24 cellular contexts compared by ENCODE assay signal in genomic region chr12:113735146-113735545, GRCh38.
"Had no signal": no experiment of that assay in that cellular context is flagged by ENCODE, and none has a peak within 500 bp of the region (broad histone marks: within the 10 kb centered on the region; RNA-seq: fewer than 3 reads in every experiment).

No MANE protein-coding gene starts in this region.

- H3K27me3 ChIP-seq: pancreas, right atrium auricular region, upper lobe of left lung had no signal

- H3K36me3 ChIP-seq: breast epithelium, pancreas, right atrium auricular region, upper lobe of left lung had no signal

- ATAC-seq: left lobe of liver; natural killer cell; pancreas; psoas muscle; stimulated activated naive CD8-positive, alpha-beta T cell treated with anti-CD3 and anti-CD28 coated beads, Interleukin-15, Interleukin-2, amounts not matched to agents 100 U/mL and 50 U/mL, for 24 hours had no signal

- H3K27ac ChIP-seq: breast epithelium, coronary artery, epithelial cell of prostate, pancreas, psoas muscle, right atrium auricular region, upper lobe of left lung had no signal

- DNase-seq: activated B cell treated with CpG ODN at 0.5 μM for 24 hours; activated CD4-positive, alpha-beta memory T cell treated with anti-CD3 and anti-CD28 coated beads for 36 hours; activated CD4-positive, alpha-beta T cell treated with anti-CD3 and anti-CD28 coated beads for 4 hours; activated naive CD4-positive, alpha-beta T cell treated with anti-CD3 and anti-CD28 coated beads for 36 hours; activated naive CD8-positive, alpha-beta T cell treated with anti-CD3 and anti-CD28 coated beads, Interleukin-2, amount 10 ng/mL, durations not matched to agents 7 days and 5 days; activated T-cell treated with anti-CD3 and anti-CD28 coated beads, Interleukin-2, amount 50 U/mL, for 48 hours; amniotic stem cell; cerebellar nuclear complex; endodermal cell; immature natural killer cell; natural killer cell; pancreas; psoas muscle; stimulated activated CD4-positive, alpha-beta T cell treated with anti-CD3 and anti-CD28 coated beads, Interleukin-12 subunit alpha, Interleukin-12 subunit beta, amount 100 ng/mL, for 4 hours; stimulated activated CD4-positive, alpha-beta T cell treated with anti-CD3 and anti-CD28 coated beads, Interleukin-4, amount 100 ng/mL, for 4 hours; stimulated activated naive CD8-positive, alpha-beta T cell treated with anti-CD3 and anti-CD28 coated beads, Interleukin-15, Interleukin-2, amounts not matched to agents 100 U/mL and 50 U/mL, for 24 hours; T-helper 9 cell; upper lobe of left lung had no signal

- H3K4me3 ChIP-seq: breast epithelium, coronary artery, lung, pancreas, psoas muscle, right atrium auricular region, upper lobe of left lung had no signal

- FAIRE-seq: pancreas had no signal

- H3K4me1 ChIP-seq: breast epithelium, pancreas, psoas muscle, right atrium auricular region, upper lobe of left lung had no signal

- H3K9me3 ChIP-seq: pancreas, psoas muscle, right atrium auricular region, upper lobe of left lung had no signal
